9 cellular contexts compared by ENCODE assay signal in genomic region chrX:47234583-47234982, GRCh38. TPM values are rescaled to one million over a fixed set of nuclear protein-coding genes. Genes with fewer than 3 reads are reported as not detected.
DNase-seq lines count a peak whose midpoint lies in the region; ATAC-seq, FAIRE-seq and TF ChIP-seq lines count a peak whose summit lies in the region.
"Had no signal": no experiment of that assay in that cellular context is flagged by ENCODE, and none has a peak within 500 bp of the region (broad histone marks: within the 10 kb centered on the region; RNA-seq: fewer than 3 reads in every experiment).

No MANE protein-coding gene starts in this region.

- H3K9me1 ChIP-seq in K562 (ENCODE audit: control insufficient read depth, insufficient read depth, low read length): no peaks in the 10 kb centered on the region

- H3K36me3 Mint-ChIP-seq in HFFc6 (ENCODE audit: low read depth): peaks cover 14% of the 10 kb centered on the region

- peak overlapping the region; percentile 65; the same call in 1 of the 2 replicates for H3K4me3 ChIP-seq in K562
- H3K4me3 ChIP-seq in mesodermal cell (ENCODE audit: extremely low read depth, insufficient read depth, low read length, poor library complexity, severe bottlenecking): peak overlapping the region; percentile 56

- H3K4me1 Mint-ChIP-seq in HFFc6 (ENCODE audit: low read depth): peaks cover 12% of the 10 kb centered on the region

- CTCF ChIA-PET in K562 (lab: Yijun Ruan, JAX; ENCODE audit: low intra/inter-chr PET ratio): no interaction called here

- BruUV-seq in K562 (replicated peaks; lab: Mats Ljungman, UMichigan): no TSS peak

- peak overlapping the region; percentile 93; the same call in 2 of the 3 replicates for H3K27ac ChIP-seq in K562 (ENCODE audit: extremely low read depth, low read depth, low read length)
- no peak overlapping the region for H3K27ac ChIP-seq in mesodermal cell (ENCODE audit: low read depth, low read length, severe bottlenecking)

- H3K79me2 ChIP-seq in K562 (ENCODE audit: control insufficient read depth, insufficient read depth, low read length): peaks cover 30% of the 10 kb centered on the region

- POLR2A ChIA-PET in K562 (lab: Yijun Ruan, JAX): no interaction called here

- H3K36me3 ChIP-seq in K562 (ENCODE audit: control insufficient read depth, insufficient read depth, low read length): no peaks in the 10 kb centered on the region
- peaks cover 5% of the 10 kb centered on the region for H3K36me3 ChIP-seq in mesodermal cell (ENCODE audit: control insufficient read depth, insufficient read depth, low read length)

- no peak for TF ChIP-seq CTCF in HFFc6 (IDR thresholded peaks at IDR 0.05)
- no peak for TF ChIP-seq CTCF in K562 (IDR thresholded peaks at IDR 0.05 in 2 of 3, conservative IDR thresholded peaks at IDR 0.05 in 1 of 3; ENCODE audit: insufficient read depth in 2 of 3, low read depth in 1 of 3, low read length in 3 of 3)

- TF ChIP-seq EP300 in K562 (IDR thresholded peaks at IDR 0.05; ENCODE audit: low read length): no peak

- no peak for TF ChIP-seq POLR2A in K562 (conservative IDR thresholded peaks at IDR 0.05)

- peak overlapping the region; percentile 90 for H3K4me3 Mint-ChIP-seq in HFFc6

- no peaks in the 10 kb centered on the region for H4K20me1 ChIP-seq in K562 (replicated peaks; ENCODE audit: control insufficient read depth, insufficient read depth, low read length)

- intact Hi-C loops in K562 (cut with micrococcal nuclease): no loop called here

- H3K9me3 ChIP-seq in K562 (replicated peaks; ENCODE audit: control insufficient read depth, insufficient read depth, low read depth, low read length) (no peaks in the 10 kb centered on the region), mesodermal cell (ENCODE audit: control insufficient read depth, low read length) (no peaks in the 10 kb centered on the region)

- no peaks in the 10 kb centered on the region; the same call in 1 of the 2 replicates for H3K9me3 Mint-ChIP-seq in HFFc6

- peak overlapping the region; percentile 98 for H3K27ac Mint-ChIP-seq in HFFc6

- peaks cover 6 to 7% of the 10 kb centered on the region in 2 experiments; a peak in 4 of 5 replicates for H3K4me1 ChIP-seq in K562 (replicated peaks in 1 of 2; ENCODE audit: control insufficient read depth in 2 of 2, insufficient read depth in 2 of 2, low read length in 2 of 2)
- H3K4me1 ChIP-seq in mesodermal cell (ENCODE audit: control insufficient read depth, insufficient read depth, low read length, poor library complexity, severe bottlenecking): peaks cover 2% of the 10 kb centered on the region

- in situ Hi-C loops in K562 (cut with MboI): no loop called here

- peak overlapping the region in 1 of 2 experiments; percentile 81; a peak in 2 of 4 replicates for H3K9ac ChIP-seq in K562 (ENCODE audit: insufficient read depth in 1 of 2, low read depth in 2 of 2, low read length in 2 of 2)

- H3K4me2 ChIP-seq in K562 (ENCODE audit: insufficient read depth, low read length): peak overlapping the region; percentile 92; the same call in 1 of the 2 replicates

- no peak overlapping the region for H2AFZ ChIP-seq in K562 (ENCODE audit: low read depth, low read length)

- no peak for TF ChIP-seq RAD21 in K562 (CRISPR knock-in tag; conservative IDR thresholded peaks at IDR 0.05 in 1 of 2, IDR thresholded peaks at IDR 0.05 in 1 of 2)

- 32% methylated on average over 3 of the region's 3 CpGs for WGBS in K562 (ENCODE audit: insufficient coverage, low coverage, missing lambda C conversion rate)
- no CpG with 5 or more reads among the region's 3 CpGs for WGBS in mesodermal cell (ENCODE audit: insufficient coverage in 2 of 2), 2 experiments

- peak; percentile 77 for FAIRE-seq in A204.1 (lab: Jason Lieb, UNC)
- no peak for FAIRE-seq in K562 (lab: Jason Lieb, UNC)

- ATAC-seq in K562 (no peak), GM21390 (IDR thresholded peaks at IDR 0.05; ENCODE audit: unreplicated experiment) (no peak), GM19452 (IDR thresholded peaks at IDR 0.05; ENCODE audit: unreplicated experiment) (no peak)
- ATAC-seq: esophagus mucosa had no signal

- DNase-seq in HFFc6: no peak
- DNase-seq in K562 (ENCODE audit: extremely low read depth in 1 of 4, low spot score in 3 of 4): no peak
- DNase-seq in effector CD8-positive, alpha-beta T cell (lab: John Stamatoyannopoulos, UW): no peak
- DNase-seq in NCI-H1694 treated with DMSO at 0.1 percent for 48 hours (lab: John Stamatoyannopoulos, UW): no peak

- peaks cover 6% of the 10 kb centered on the region; the same call in 1 of the 2 replicates for H3K27me3 Mint-ChIP-seq in HFFc6 (ENCODE audit: insufficient read depth)

- H3K27me3 ChIP-seq in K562 (ENCODE audit: control insufficient read depth in 2 of 2, insufficient read depth in 2 of 2, low read length in 2 of 2): no peaks in the 10 kb centered on the region; a peak in 1 of 5 replicates

TF ChIP-seq in K562, 482 proteins besides CTCF, POLR2A, EP300 and RAD21 (continues in another document):
- no peak for TF ChIP-seq ELF1 (tag; IDR thresholded peaks at IDR 0.05)

RNA-seq across cellular contexts. Expression of gene USP11, which starts 1.8 kb away (rescaled TPM):
- 10 to 100 TPM; 55.2 to 68.7 (median 62.8) TPM for total RNA-seq in HFFc6 (2021; fragmentation: NEBNext Ultra II Directional; extraction: Animal tissue kit (Norgen Biotek cat#: 25700))
- 40.9 and 111 TPM in 2 replicates for total RNA-seq in K562 (2011; cell fraction: chromatin; rRNA removed; ENCODE audit: low replicate concordance)
- total RNA-seq in K562 (2011; cell fraction: nucleolus; rRNA removed): 39.0 and 45.0 TPM in 2 replicates
- total RNA-seq in K562 (2011; cell fraction: nucleoplasm; rRNA removed): 38.4 and 40.7 TPM in 2 replicates
- total RNA-seq in K562 (2014; rRNA removed): 13.8 and 15.1 TPM in 2 replicates
- total RNA-seq in K562 (2014; rRNA removed; fragmentation: Illumina TruSeq; extraction: Trizol): 8.4 and 9.0 TPM in 2 replicates
- total RNA-seq in K562 (2015; rRNA removed; fragmentation: Illumina TruSeq; extraction: Trizol): 11.7 and 11.9 TPM in 2 replicates
- total RNA-seq in K562 (2021): 27.4 and 29.0 TPM in 2 replicates
- 9.2 and 20.7 TPM in 2 replicates for polyA plus RNA-seq in K562 (2011; rRNA removed)
- polyA plus RNA-seq in K562 (2011; cell fraction: cytosol; rRNA removed): 7.9 and 11.2 TPM in 2 replicates
- 62.9 and 72.4 TPM in 2 replicates for polyA plus RNA-seq in K562 (2011; cell fraction: nucleus; rRNA removed)
- 32.1 and 37.3 TPM in 2 replicates for polyA plus RNA-seq in K562 (2012)
- 18.4 and 21.3 TPM in 2 replicates for polyA plus RNA-seq in K562 (2014; fragmentation: Illumina TruSeq; extraction: Trizol)
- polyA plus RNA-seq in K562 (2014; fragmentation: Nextera tagmentation; extraction: Ambion mirVana): 1 to 10 TPM; 2.5 to 5.0 TPM
- 10.1 and 12.1 TPM in 2 replicates for polyA plus RNA-seq in K562 (2014; rRNA removed)
- 26.8 and 31.8 TPM in 2 replicates for polyA minus RNA-seq in K562 (2011; rRNA and poly(A)+ RNA removed)
- 22.3 and 32.7 TPM in 2 replicates for polyA minus RNA-seq in K562 (2011; cell fraction: cytosol; rRNA and poly(A)+ RNA removed)
- 24.2 and 33.0 TPM in 2 replicates for polyA minus RNA-seq in K562 (2011; cell fraction: nucleus; rRNA and poly(A)+ RNA removed)
- polyA plus RNA-seq in mesodermal cell (2013, experiment 1 of 2): 90.5 TPM
- 83.1 TPM for polyA plus RNA-seq in mesodermal cell (2013, experiment 2 of 2)

RNA-seq across cellular contexts. Expression of gene CDK16, which starts 16.1 kb away (rescaled TPM):
- total RNA-seq in HFFc6 (2021; fragmentation: NEBNext Ultra II Directional; extraction: Animal tissue kit (Norgen Biotek cat#: 25700)): 100 to 1,000 TPM; 106 to 128 (median 114) TPM
- 89.8 and 211 TPM in 2 replicates for total RNA-seq in K562 (2011; cell fraction: chromatin; rRNA removed; ENCODE audit: low replicate concordance)
- total RNA-seq in K562 (2011; cell fraction: nucleolus; rRNA removed): 119 and 125 TPM in 2 replicates
- 113 and 130 TPM in 2 replicates for total RNA-seq in K562 (2011; cell fraction: nucleoplasm; rRNA removed)
- total RNA-seq in K562 (2014; rRNA removed) (50.7 and 68.5 TPM in 2 replicates), K562 (2014; rRNA removed; fragmentation: Illumina TruSeq; extraction: Trizol) (34.9 and 45.4 TPM in 2 replicates), K562 (2015; rRNA removed; fragmentation: Illumina TruSeq; extraction: Trizol) (57.5 and 60.7 TPM in 2 replicates), K562 (2021) (89.4 and 97.2 TPM in 2 replicates)
- polyA plus RNA-seq in K562 (2011; rRNA removed) (78.1 and 104 TPM in 2 replicates), K562 (2014; fragmentation: Illumina TruSeq; extraction: Trizol) (86.0 and 104 TPM in 2 replicates), K562 (2014; fragmentation: Nextera tagmentation; extraction: Ambion mirVana) (1 to 10 TPM; 3.9 to 5.4 TPM), K562 (2014; rRNA removed) (79.7 and 90.9 TPM in 2 replicates)
- polyA plus RNA-seq in K562 (2011; cell fraction: cytosol; rRNA removed): 134 and 154 TPM in 2 replicates
- polyA plus RNA-seq in K562 (2011; cell fraction: nucleus; rRNA removed): 448 and 526 TPM in 2 replicates
- 84.2 and 89.4 TPM in 2 replicates for polyA plus RNA-seq in K562 (2012)
- 61.2 and 77.6 TPM in 2 replicates for polyA minus RNA-seq in K562 (2011; rRNA and poly(A)+ RNA removed)
- 72.5 and 107 TPM in 2 replicates for polyA minus RNA-seq in K562 (2011; cell fraction: cytosol; rRNA and poly(A)+ RNA removed)
- 63.5 and 70.4 TPM in 2 replicates for polyA minus RNA-seq in K562 (2011; cell fraction: nucleus; rRNA and poly(A)+ RNA removed)
- 145 TPM for polyA plus RNA-seq in mesodermal cell (2013, experiment 1 of 2)
- polyA plus RNA-seq in mesodermal cell (2013, experiment 2 of 2): 121 TPM

RNA-seq across cellular contexts. Expression of gene UBA1, which starts 41.0 kb away (rescaled TPM):
- 100 to 1,000 TPM; 268 to 291 (median 282) TPM for total RNA-seq in HFFc6 (2021; fragmentation: NEBNext Ultra II Directional; extraction: Animal tissue kit (Norgen Biotek cat#: 25700))
- total RNA-seq in K562 (2011; cell fraction: chromatin; rRNA removed; ENCODE audit: low replicate concordance): 100 and 166 TPM in 2 replicates
- total RNA-seq in K562 (2011; cell fraction: nucleolus; rRNA removed): 84.0 and 85.6 TPM in 2 replicates
- total RNA-seq in K562 (2011; cell fraction: nucleoplasm; rRNA removed): 103 and 130 TPM in 2 replicates
- total RNA-seq in K562 (2014; rRNA removed) (96.0 and 125 TPM in 2 replicates), K562 (2014; rRNA removed; fragmentation: Illumina TruSeq; extraction: Trizol) (28.0 and 32.5 TPM in 2 replicates), K562 (2015; rRNA removed; fragmentation: Illumina TruSeq; extraction: Trizol) (52.2 and 57.8 TPM in 2 replicates), K562 (2021) (174 TPM in 2 replicates)
- polyA plus RNA-seq in K562 (2011; rRNA removed) (93.6 and 129 TPM in 2 replicates), K562 (2014; fragmentation: Illumina TruSeq; extraction: Trizol) (130 and 136 TPM in 2 replicates), K562 (2014; fragmentation: Nextera tagmentation; extraction: Ambion mirVana) (10 to 100 TPM; 32.0 to 40.1 TPM), K562 (2014; rRNA removed) (103 and 109 TPM in 2 replicates)
- polyA plus RNA-seq in K562 (2011; cell fraction: cytosol; rRNA removed): 107 and 204 TPM in 2 replicates
- 107 and 144 TPM in 2 replicates for polyA plus RNA-seq in K562 (2011; cell fraction: nucleus; rRNA removed)
- polyA plus RNA-seq in K562 (2012): 139 and 174 TPM in 2 replicates
- 91.5 and 109 TPM in 2 replicates for polyA minus RNA-seq in K562 (2011; rRNA and poly(A)+ RNA removed)
- 93.2 and 101 TPM in 2 replicates for polyA minus RNA-seq in K562 (2011; cell fraction: cytosol; rRNA and poly(A)+ RNA removed)
- polyA minus RNA-seq in K562 (2011; cell fraction: nucleus; rRNA and poly(A)+ RNA removed): 27.5 and 38.9 TPM in 2 replicates
- polyA plus RNA-seq in mesodermal cell (2013, experiment 1 of 2): 247 TPM
- polyA plus RNA-seq in mesodermal cell (2013, experiment 2 of 2): 210 TPM
